1 cellular context compared by ENCODE assay signal in the genomic region with DNA sequence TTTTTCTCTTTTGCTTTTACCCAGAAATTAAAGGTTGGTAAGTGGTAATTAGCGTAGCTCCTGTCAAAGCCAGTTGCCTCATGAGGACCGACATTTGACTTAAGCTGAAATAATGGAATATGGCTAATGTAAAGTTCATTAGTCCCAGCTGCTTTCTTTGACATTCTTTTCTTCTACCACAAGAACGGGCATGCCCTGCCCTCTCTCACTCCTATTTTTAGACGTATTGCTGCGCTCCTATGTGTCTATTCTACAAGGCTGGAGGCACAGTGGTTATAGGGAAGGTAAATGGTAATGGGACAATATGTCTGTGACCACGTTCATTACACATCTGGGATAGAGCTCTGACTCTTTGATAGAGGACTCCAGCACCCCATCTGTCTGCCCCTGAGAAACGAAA.
TF ChIP-seq lines count a peak whose summit lies in the region.

No MANE protein-coding gene starts in this region.

TF ChIP-seq in WTC11, 78 proteins besides CTCF, POLR2A, EP300 and RAD21:
- TF ChIP-seq, protein P1, sequence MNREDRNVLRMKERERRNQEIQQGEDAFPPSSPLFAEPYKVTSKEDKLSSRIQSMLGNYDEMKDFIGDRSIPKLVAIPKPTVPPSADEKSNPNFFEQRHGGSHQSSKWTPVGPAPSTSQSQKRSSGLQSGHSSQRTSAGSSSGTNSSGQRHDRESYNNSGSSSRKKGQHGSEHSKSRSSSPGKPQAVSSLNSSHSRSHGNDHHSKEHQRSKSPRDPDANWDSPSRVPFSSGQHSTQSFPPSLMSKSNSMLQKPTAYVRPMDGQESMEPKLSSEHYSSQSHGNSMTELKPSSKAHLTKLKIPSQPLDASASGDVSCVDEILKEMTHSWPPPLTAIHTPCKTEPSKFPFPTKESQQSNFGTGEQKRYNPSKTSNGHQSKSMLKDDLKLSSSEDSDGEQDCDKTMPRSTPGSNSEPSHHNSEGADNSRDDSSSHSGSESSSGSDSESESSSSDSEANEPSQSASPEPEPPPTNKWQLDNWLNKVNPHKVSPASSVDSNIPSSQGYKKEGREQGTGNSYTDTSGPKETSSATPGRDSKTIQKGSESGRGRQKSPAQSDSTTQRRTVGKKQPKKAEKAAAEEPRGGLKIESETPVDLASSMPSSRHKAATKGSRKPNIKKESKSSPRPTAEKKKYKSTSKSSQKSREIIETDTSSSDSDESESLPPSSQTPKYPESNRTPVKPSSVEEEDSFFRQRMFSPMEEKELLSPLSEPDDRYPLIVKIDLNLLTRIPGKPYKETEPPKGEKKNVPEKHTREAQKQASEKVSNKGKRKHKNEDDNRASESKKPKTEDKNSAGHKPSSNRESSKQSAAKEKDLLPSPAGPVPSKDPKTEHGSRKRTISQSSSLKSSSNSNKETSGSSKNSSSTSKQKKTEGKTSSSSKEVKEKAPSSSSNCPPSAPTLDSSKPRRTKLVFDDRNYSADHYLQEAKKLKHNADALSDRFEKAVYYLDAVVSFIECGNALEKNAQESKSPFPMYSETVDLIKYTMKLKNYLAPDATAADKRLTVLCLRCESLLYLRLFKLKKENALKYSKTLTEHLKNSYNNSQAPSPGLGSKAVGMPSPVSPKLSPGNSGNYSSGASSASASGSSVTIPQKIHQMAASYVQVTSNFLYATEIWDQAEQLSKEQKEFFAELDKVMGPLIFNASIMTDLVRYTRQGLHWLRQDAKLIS (CRISPR knock-in tag; IDR thresholded peaks at IDR 0.05; ENCODE audit: borderline replicate concordance), result no peak
- no peak for TF ChIP-seq TP53 (CRISPR knock-in tag; IDR thresholded peaks at IDR 0.05)
- TF ChIP-seq SMAD4 (CRISPR knock-in tag; IDR thresholded peaks at IDR 0.05), result no peak
